18 cellular contexts compared by ENCODE assay signal in genomic region chr1:68594851-68595250, GRCh38.
DNase-seq lines count a peak whose midpoint lies in the region; ATAC-seq and TF ChIP-seq lines count a peak whose summit lies in the region.
"Had no signal": no experiment of that assay in that cellular context is flagged by ENCODE, and none has a peak within 500 bp of the region (broad histone marks: within the 10 kb centered on the region; RNA-seq: fewer than 3 reads in every experiment).

No MANE protein-coding gene starts in this region.

- POLR2A ChIA-PET in MCF 10A (lab: Yijun Ruan, JAX) = no interaction called here

- WGBS in mammary epithelial cell (ENCODE audit: low coverage, missing lambda C conversion rate) = 77% methylated on average over 2 of the region's 2 CpGs

- peaks cover 2% of the 10 kb centered on the region for H3K27me3 ChIP-seq in mammary epithelial cell (ENCODE audit: insufficient read depth, low read length)
- H3K27me3 ChIP-seq in left lung = no peaks in the 10 kb centered on the region
- H3K27me3 ChIP-seq: BLaER1 had no signal

- no peaks in the 10 kb centered on the region for H4K20me1 ChIP-seq in mammary epithelial cell (ENCODE audit: insufficient read depth, low read length)
- H4K20me1 ChIP-seq: BLaER1 had no signal

- no peak overlapping the region for H3K9ac ChIP-seq in mammary epithelial cell (ENCODE audit: insufficient read depth, low read length)
- H3K9ac ChIP-seq: BLaER1 had no signal

- no peak overlapping the region for H2AFZ ChIP-seq in mammary epithelial cell (ENCODE audit: low read depth, low read length)

- H3K4me1 Mint-ChIP-seq in MCF 10A (ENCODE audit: insufficient read depth, unreplicated experiment) = no peaks in the 10 kb centered on the region
- H3K4me1 Mint-ChIP-seq: CD14-positive monocyte; CD4-positive, alpha-beta memory T cell; H9 had no signal

- no peaks in the 10 kb centered on the region for H3K79me2 ChIP-seq in mammary epithelial cell (ENCODE audit: insufficient read depth, low read length)

- no peaks in the 10 kb centered on the region for H3K36me3 ChIP-seq in mammary epithelial cell (ENCODE audit: insufficient read depth, low read length)
- H3K36me3 ChIP-seq in left lung = no peaks in the 10 kb centered on the region
- H3K36me3 ChIP-seq: BLaER1 had no signal

- dilution Hi-C loops in mammary epithelial cell (cut with HindIII; ENCODE audit: low sequenced_read_pairs) = no loop called here

- in situ Hi-C loops in mammary epithelial cell (cut with MboI; ENCODE audit: low sequenced_read_pairs in 2 of 2) = loop anchor here (5.0 to 25.0 kb wide), 4 partner anchors 123 to 1142 kb away; no protein-coding TSS in a partner anchor

- no peaks in the 10 kb centered on the region for H3K9me3 ChIP-seq in mammary epithelial cell (replicated peaks; ENCODE audit: insufficient read depth, low read length)
- H3K9me3 ChIP-seq in left lung = no peaks in the 10 kb centered on the region
- H3K9me3 ChIP-seq: A549 had no signal

- no peak overlapping the region for H3K4me3 Mint-ChIP-seq in MCF 10A (ENCODE audit: unreplicated experiment)
- H3K4me3 Mint-ChIP-seq: CD14-positive monocyte; CD4-positive, alpha-beta memory T cell; H9 had no signal

- H3K27ac Mint-ChIP-seq in MCF 10A (ENCODE audit: low read depth, unreplicated experiment) = no peak overlapping the region
- H3K27ac Mint-ChIP-seq: CD14-positive monocyte; CD4-positive, alpha-beta memory T cell; H9 had no signal

- H3K27me3 Mint-ChIP-seq in MCF 10A (ENCODE audit: insufficient read depth, unreplicated experiment) = peaks cover 61% of the 10 kb centered on the region
- H3K27me3 Mint-ChIP-seq: CD4-positive, alpha-beta memory T cell had no signal

- no peaks in the 10 kb centered on the region for H3K36me3 Mint-ChIP-seq in MCF 10A (ENCODE audit: insufficient read depth, unreplicated experiment)
- H3K36me3 Mint-ChIP-seq: CD14-positive monocyte; CD4-positive, alpha-beta memory T cell had no signal

- H3K4me3 ChIP-seq in mammary epithelial cell (replicated peaks in 1 of 3; ENCODE audit: insufficient read depth in 1 of 3, low read depth in 2 of 3, low read length in 3 of 3) = no peak overlapping the region
- H3K4me3 ChIP-seq in fibroblast of mammary gland (ENCODE audit: control insufficient read depth, low read depth, low read length) = no peak overlapping the region
- no peak overlapping the region for H3K4me3 ChIP-seq in left lung
- H3K4me3 ChIP-seq: A549, BLaER1, K562 had no signal

- H3K4me2 ChIP-seq in mammary epithelial cell (ENCODE audit: insufficient read depth, low read depth, low read length) = no peak overlapping the region
- H3K4me2 ChIP-seq: A549, BLaER1 had no signal

- no peaks in the 10 kb centered on the region for H3K9me3 Mint-ChIP-seq in MCF 10A (ENCODE audit: unreplicated experiment)

- ATAC-seq in sciatic nerve (peak; percentile 44), left lung (no peak), HG03457 (IDR thresholded peaks at IDR 0.05; ENCODE audit: unreplicated experiment) (no peak)
- ATAC-seq: A549, K562 had no signal

- intact Hi-C loops in MCF 10A (cut with micrococcal nuclease) = loop anchor here (5.0 kb wide), 1 partner anchor 478 kb away; no protein-coding TSS in a partner anchor
- intact Hi-C loops in mammary epithelial cell (cut with micrococcal nuclease) = no loop called here
- intact Hi-C loops in sciatic nerve (cut with DNase I) = no loop called here
- intact Hi-C loops in left lung (cut with DNase I) = no loop called here
- intact Hi-C loops in cardiac septum (cut with DNase I) = no loop called here

- CTCF ChIA-PET in MCF 10A (lab: Yijun Ruan, JAX) = interaction anchor here (0.6 kb wide), 1 partner anchor 11 kb away, joined by 3 read pairs; no protein-coding TSS in a partner anchor
- CTCF ChIA-PET in mammary epithelial cell (lab: Charles Lee; ENCODE audit: low non-redundant PET) = no interaction called here

- no peak for TF ChIP-seq CTCF in MCF 10A (IDR thresholded peaks at IDR 0.05; ENCODE audit: unreplicated experiment)
- no peak for TF ChIP-seq CTCF in mammary epithelial cell (conservative IDR thresholded peaks at IDR 0.05 in 1 of 2, IDR thresholded peaks at IDR 0.05 in 1 of 2; ENCODE audit: extremely low read depth in 1 of 2, insufficient read depth in 1 of 2, low read depth in 1 of 2, low read length in 2 of 2)
- no peak for TF ChIP-seq CTCF in fibroblast of mammary gland (conservative IDR thresholded peaks at IDR 0.05; ENCODE audit: control insufficient read depth, insufficient read depth, low read depth, low read length)
- no peak for TF ChIP-seq CTCF in left lung (IDR thresholded peaks at IDR 0.05)

- H3K4me1 ChIP-seq in mammary epithelial cell (ENCODE audit: insufficient read depth, low read length) (no peaks in the 10 kb centered on the region), left lung (no peaks in the 10 kb centered on the region)
- H3K4me1 ChIP-seq: A549, BLaER1 had no signal

- no peak overlapping the region for H3K27ac ChIP-seq in mammary epithelial cell (ENCODE audit: insufficient read depth, low read depth, low read length)
- no peak overlapping the region for H3K27ac ChIP-seq in left lung
- H3K27ac ChIP-seq: 22Rv1, A549, BLaER1, HL-60 had no signal

- DNase-seq in MCF 10A (ENCODE audit: unreplicated experiment) = peak; percentile 8
- DNase-seq in mammary epithelial cell = no peak
- peak; percentile 18 for DNase-seq in fibroblast of mammary gland (ENCODE audit: low read depth)
- no peak for DNase-seq in sciatic nerve (ENCODE audit: low spot score)
- DNase-seq in left lung = no peak
- DNase-seq in cardiac septum (ENCODE audit: low spot score) = no peak
- DNase-seq: CD4-positive, alpha-beta memory T cell; DMS79 treated with DMSO at 0.1 percent for 48 hours; GF-D8; H9; IMR-90 had no signal

- BruUV-seq in MCF 10A (replicated peaks; lab: Mats Ljungman, UMichigan) = no TSS peak
- BruUV-seq in mammary epithelial cell (replicated peaks; lab: Mats Ljungman, UMichigan) = no TSS peak

Comparison
In these comparisons a context has a peak if more than half of its experiments do, and no peak if none do; other contexts are left out.
1. DNase-seq: peak in MCF 10A (single experiment) and fibroblast of mammary gland (single experiment); none in mammary epithelial cell (single experiment), sciatic nerve (single experiment), left lung (0 of 2) and cardiac septum (single experiment).